ENCODE assay signal across 29 cellular contexts in the genomic region with DNA sequence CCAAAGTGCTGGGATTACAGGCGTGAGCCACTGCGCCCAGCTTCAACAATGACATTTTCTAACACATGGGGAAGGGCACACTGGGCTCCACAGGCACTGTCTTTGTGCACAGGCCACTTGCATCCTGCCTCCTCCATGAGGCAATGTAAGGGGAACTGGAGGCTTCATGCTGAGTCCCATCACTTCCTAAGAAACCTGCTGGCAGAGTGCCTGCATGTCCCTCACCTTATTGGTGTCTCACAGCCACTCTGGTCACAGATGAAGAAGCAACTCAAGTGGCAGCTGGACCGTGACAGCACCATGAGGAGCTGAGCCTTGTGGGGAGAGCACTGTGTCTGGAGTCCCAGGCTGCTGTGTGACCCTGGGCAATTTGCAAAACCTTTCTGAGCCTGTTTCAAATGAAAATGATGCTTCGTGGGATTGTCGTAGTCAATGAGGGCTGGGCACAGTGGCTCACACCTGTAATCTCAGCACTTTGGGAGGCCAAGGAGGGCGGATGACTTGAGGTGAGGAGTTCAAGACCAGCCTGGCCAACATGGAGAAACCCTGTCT. TPM values are rescaled to one million over a fixed set of nuclear protein-coding genes. Genes with fewer than 3 reads are reported as not detected.
DNase-seq lines count a peak whose midpoint lies in the region; ATAC-seq, FAIRE-seq and TF ChIP-seq lines count a peak whose summit lies in the region.
"Had no signal": no experiment of that assay in that cellular context is flagged by ENCODE, and none has a peak within 500 bp of the region (broad histone marks: within the 10 kb centered on the region; RNA-seq: fewer than 3 reads in every experiment).

No MANE protein-coding gene starts in this region.

- no peak for TF ChIP-seq EP300 in K562 (IDR thresholded peaks at IDR 0.05; ENCODE audit: low read length)

- no peak for TF ChIP-seq RAD21 in K562 (CRISPR knock-in tag; conservative IDR thresholded peaks at IDR 0.05 in 1 of 2, IDR thresholded peaks at IDR 0.05 in 1 of 2)

- no peak for FAIRE-seq in K562 (lab: Jason Lieb, UNC)
- FAIRE-seq: colon had no signal

- TF ChIP-seq POLR2A in K562 (conservative IDR thresholded peaks at IDR 0.05) = no peak

- no peaks in the 10 kb centered on the region for H3K79me2 ChIP-seq in K562 (ENCODE audit: control insufficient read depth, insufficient read depth, low read length)

- ATAC-seq in K562 (no peak), thoracic aorta (ENCODE audit: insufficient number of reproducible peaks, low FRiP score, low read depth) (no peak)
- ATAC-seq: activated CD4-positive, CD25-positive, alpha-beta regulatory T cell treated with anti-CD3 and anti-CD28 coated beads, Interleukin-2, amount 50 U/mL, for 24 hours; lower lobe of right lung; natural killer cell treated with Interleukin-12 subunit alpha and Interleukin-12 subunit beta and Interleukin-15 and Interleukin-18, amount 100 ng/mL, for 72 hours; Panc1 had no signal

- no peak overlapping the region for H3K27ac ChIP-seq in HEK293 (ENCODE audit: extremely low read depth, low read depth, low read length)
- no peak overlapping the region for H3K27ac ChIP-seq in K562 (ENCODE audit: extremely low read depth, low read depth, low read length)
- H3K27ac ChIP-seq in thoracic aorta = peak overlapping the region; percentile 91 to 95
- H3K27ac ChIP-seq: lower lobe of right lung had no signal

- H2AFZ ChIP-seq in K562 (ENCODE audit: low read depth, low read length) = no peak overlapping the region

- 67% methylated on average over 6 of the region's 6 CpGs for WGBS in K562 (ENCODE audit: insufficient coverage, low coverage, missing lambda C conversion rate)

- CTCF ChIA-PET in HEK293 (lab: Yijun Ruan, JAX) = interaction anchor here (1.0 to 5.0 kb wide), 4 partner anchors 57 to 138 kb away, joined by 4 to 32 read pairs (median 7); no protein-coding TSS in a partner anchor
- CTCF ChIA-PET in K562 (lab: Yijun Ruan, JAX; ENCODE audit: low intra/inter-chr PET ratio) = interaction anchor here (0.7 kb wide), 1 partner anchor 204 kb away, joined by 3 read pairs; no protein-coding TSS in a partner anchor

- H3K36me3 ChIP-seq in HEK293 (ENCODE audit: control insufficient read depth in 2 of 2, insufficient read depth in 1 of 2, low read length in 2 of 2) (peaks cover under 1 to 15% of the 10 kb centered on the region in 2 experiments; a peak in 1 of 3 replicates), K562 (ENCODE audit: control insufficient read depth, insufficient read depth, low read length) (peaks cover 10% of the 10 kb centered on the region; the same call in 2 of the 3 replicates), thoracic aorta (no peaks in the 10 kb centered on the region)
- H3K36me3 ChIP-seq: breast epithelium had no signal

- no peaks in the 10 kb centered on the region for H3K9me1 ChIP-seq in K562 (ENCODE audit: control insufficient read depth, insufficient read depth, low read length)

- H3K4me3 ChIP-seq in HEK293 (ENCODE audit: low read depth, low read length) (no peak overlapping the region), K562 (no peak overlapping the region), thoracic aorta (no peak overlapping the region)
- H3K4me3 ChIP-seq: breast epithelium, lower lobe of right lung, upper lobe of left lung had no signal

- in situ Hi-C loops in Caki2 (cut with HindIII; ENCODE audit: low pct_unique_long_range_greater_than_20kb, low sequenced_read_pairs) = no loop called here
- in situ Hi-C loops in K562 (cut with MboI) = no loop called here

- peak; percentile 63 for DNase-seq in Caki2 (ENCODE audit: low read depth)
- DNase-seq in K562 (ENCODE audit: extremely low read depth in 1 of 4, low spot score in 3 of 4) = no peak
- DNase-seq in thoracic aorta (ENCODE audit: low spot score) = no peak
- no peak for DNase-seq in SKM-1 treated with dmso at 0.1 percent for 144 hours (lab: John Stamatoyannopoulos, UW; ENCODE audit: unreplicated experiment)
- no peak for DNase-seq in stimulated activated CD4-positive, alpha-beta T cell treated with anti-CD3 and anti-CD28 coated beads, Interleukin-4, amount 100 ng/mL, for 4 hours
- DNase-seq in SHP77 treated with DMSO at 0.1 percent for 48 hours (lab: John Stamatoyannopoulos, UW) = no peak
- DNase-seq: activated CD4-positive, alpha-beta memory T cell treated with anti-CD3 and anti-CD28 coated beads for 36 hours; activated CD8-positive, alpha-beta memory T cell treated with anti-CD3 and anti-CD28 coated beads, Interleukin-2, amount 50 U/mL, for 4 hours; activated naive CD4-positive, alpha-beta T cell treated with anti-CD3 and anti-CD28 coated beads for 36 hours; amniotic stem cell; DMS 273 treated with DMSO at 0.1 percent for 48 hours; effector CD4-positive, alpha-beta T cell; Karpas-422; lower lobe of right lung; NCI-H1417 treated with DMSO at 0.1 percent for 48 hours; NCI-H446 treated with DMSO at 0.1 percent for 48 hours; retina; stimulated activated CD4-positive, alpha-beta T cell treated with anti-CD3 and anti-CD28 coated beads, Interleukin-2, amount 100 ng/mL, for 24 hours; upper lobe of left lung had no signal

- POLR2A ChIA-PET in HEK293 (lab: Yijun Ruan, JAX) (interaction anchor here (0.7 kb wide), 2 partner anchors 31 to 64 kb away, joined by 3 read pairs; a partner anchor contains a TSS), K562 (lab: Yijun Ruan, JAX) (no interaction called here)

- H3K4me2 ChIP-seq in K562 (ENCODE audit: insufficient read depth, low read length) = no peak overlapping the region

- no TSS peak for BruUV-seq in K562 (replicated peaks; lab: Mats Ljungman, UMichigan)

- H4K20me1 ChIP-seq in K562 (replicated peaks; ENCODE audit: control insufficient read depth, insufficient read depth, low read length) = no peaks in the 10 kb centered on the region

- peaks cover 6% of the 10 kb centered on the region; the same call in 1 of the 2 replicates for H3K4me1 ChIP-seq in HEK293 (ENCODE audit: control insufficient read depth, insufficient read depth, low read length)
- H3K4me1 ChIP-seq in K562 (replicated peaks in 1 of 2; ENCODE audit: control insufficient read depth in 2 of 2, insufficient read depth in 2 of 2, low read length in 2 of 2) = peaks cover 4 to 22% of the 10 kb centered on the region in 2 experiments; a peak in 3 of 5 replicates
- peaks cover 39 to 75% of the 10 kb centered on the region in 2 donors for H3K4me1 ChIP-seq in thoracic aorta (ENCODE audit: control insufficient read depth in 1 of 2, low read depth in 2 of 2)

- intact Hi-C loops in K562 (cut with micrococcal nuclease) = no loop called here

- H3K9ac ChIP-seq in K562 (ENCODE audit: insufficient read depth in 1 of 2, low read depth in 2 of 2, low read length in 2 of 2) = no peak overlapping the region

- no peaks in the 10 kb centered on the region for H3K9me3 ChIP-seq in HEK293 (ENCODE audit: control insufficient read depth, insufficient read depth, low read depth, low read length)
- no peaks in the 10 kb centered on the region for H3K9me3 ChIP-seq in K562 (replicated peaks; ENCODE audit: control insufficient read depth, insufficient read depth, low read depth, low read length)
- no peaks in the 10 kb centered on the region for H3K9me3 ChIP-seq in thoracic aorta
- H3K9me3 ChIP-seq: breast epithelium, lower lobe of right lung, upper lobe of left lung had no signal

- no peak for TF ChIP-seq CTCF in HEK293 (tag by site-specific recombination; IDR thresholded peaks at IDR 0.05)
- TF ChIP-seq CTCF in K562 (IDR thresholded peaks at IDR 0.05 in 2 of 3, conservative IDR thresholded peaks at IDR 0.05 in 1 of 3; ENCODE audit: insufficient read depth in 2 of 3, low read depth in 1 of 3, low read length in 3 of 3) = no peak
- no peak for TF ChIP-seq CTCF in thoracic aorta (IDR thresholded peaks at IDR 0.05)

- H3K27me3 ChIP-seq in K562 (ENCODE audit: control insufficient read depth in 2 of 2, insufficient read depth in 2 of 2, low read length in 2 of 2) = no peaks in the 10 kb centered on the region
- no peaks in the 10 kb centered on the region for H3K27me3 ChIP-seq in thoracic aorta (replicated peaks; ENCODE audit: insufficient read depth)
- H3K27me3 ChIP-seq: breast epithelium, upper lobe of left lung had no signal

RNA-seq across cellular contexts. Expression of a gene that starts 19.5 kb away (rescaled TPM):
- total RNA-seq in Caki2 (2014; rRNA removed; shearing (Covaris generic); ENCODE audit: low replicate concordance) = 29.7 and 44.3 TPM in 2 replicates
- total RNA-seq in K562 (2011; cell fraction: chromatin; rRNA removed; ENCODE audit: low replicate concordance) = 24.0 and 50.0 TPM in 2 replicates
- 13.9 and 14.3 TPM in 2 replicates for total RNA-seq in K562 (2011; cell fraction: nucleolus; rRNA removed)
- total RNA-seq in K562 (2011; cell fraction: nucleoplasm; rRNA removed) = 27.6 and 36.9 TPM in 2 replicates
- total RNA-seq in K562 (2014; rRNA removed) (16.6 and 17.8 TPM in 2 replicates), K562 (2014; rRNA removed; fragmentation: Illumina TruSeq; extraction: Trizol) (28.1 and 30.5 TPM in 2 replicates), K562 (2015; rRNA removed; fragmentation: Illumina TruSeq; extraction: Trizol) (26.8 and 27.7 TPM in 2 replicates), K562 (2021) (26.1 and 28.3 TPM in 2 replicates), thoracic aorta (10 to 100 TPM; 38.6 to 61.9 TPM)
- polyA plus RNA-seq in K562 (2011; rRNA removed) (23.6 and 28.4 TPM in 2 replicates), K562 (2014; fragmentation: Illumina TruSeq; extraction: Trizol) (26.1 and 28.9 TPM in 2 replicates), K562 (2014; fragmentation: Nextera tagmentation; extraction: Ambion mirVana) (1 to 10 TPM; 9.0 to 9.9 TPM), K562 (2014; rRNA removed) (17.5 and 19.4 TPM in 2 replicates)
- 13.4 and 17.8 TPM in 2 replicates for polyA plus RNA-seq in K562 (2011; cell fraction: cytosol; rRNA removed)
- 10.6 and 11.2 TPM in 2 replicates for polyA plus RNA-seq in K562 (2011; cell fraction: nucleus; rRNA removed)
- 12.6 and 15.6 TPM in 2 replicates for polyA plus RNA-seq in K562 (2012)
- 32.0 and 35.6 TPM in 2 replicates for polyA minus RNA-seq in K562 (2011; rRNA and poly(A)+ RNA removed)
- polyA minus RNA-seq in K562 (2011; cell fraction: cytosol; rRNA and poly(A)+ RNA removed) = 15.3 and 15.5 TPM in 2 replicates
- 8.6 and 9.3 TPM in 2 replicates for polyA minus RNA-seq in K562 (2011; cell fraction: nucleus; rRNA and poly(A)+ RNA removed)

RNA-seq across cellular contexts. Expression of a gene that starts 31.2 kb away (rescaled TPM):
- 9.2 and 26.6 TPM in 2 replicates for total RNA-seq in Caki2 (2014; rRNA removed; shearing (Covaris generic); ENCODE audit: low replicate concordance)
- 92.6 and 423 TPM in 2 replicates for total RNA-seq in K562 (2011; cell fraction: chromatin; rRNA removed; ENCODE audit: low replicate concordance)
- total RNA-seq in K562 (2011; cell fraction: nucleolus; rRNA removed) = 72.9 and 85.9 TPM in 2 replicates
- total RNA-seq in K562 (2011; cell fraction: nucleoplasm; rRNA removed) = 129 and 178 TPM in 2 replicates
- total RNA-seq in K562 (2014; rRNA removed) (86.0 and 109 TPM in 2 replicates), K562 (2014; rRNA removed; fragmentation: Illumina TruSeq; extraction: Trizol) (108 and 126 TPM in 2 replicates), K562 (2015; rRNA removed; fragmentation: Illumina TruSeq; extraction: Trizol) (116 and 127 TPM in 2 replicates), K562 (2021) (120 and 134 TPM in 2 replicates), thoracic aorta (100 to 1,000 TPM in 1 of 2 donors, 10 to 100 TPM in 1; 60.8 to 136 TPM)
- polyA plus RNA-seq in K562 (2011; rRNA removed) (171 and 189 TPM in 2 replicates), K562 (2014; fragmentation: Illumina TruSeq; extraction: Trizol) (176 and 206 TPM in 2 replicates), K562 (2014; fragmentation: Nextera tagmentation; extraction: Ambion mirVana) (10 to 100 TPM; 80.8 to 97.7 TPM), K562 (2014; rRNA removed) (207 and 284 TPM in 2 replicates)
- 61.7 and 71.2 TPM in 2 replicates for polyA plus RNA-seq in K562 (2011; cell fraction: cytosol; rRNA removed)
- 529 and 662 TPM in 2 replicates for polyA plus RNA-seq in K562 (2011; cell fraction: nucleus; rRNA removed)
- polyA plus RNA-seq in K562 (2012) = 127 TPM in 2 replicates
- polyA minus RNA-seq in K562 (2011; rRNA and poly(A)+ RNA removed) = 41.1 and 55.4 TPM in 2 replicates
- polyA minus RNA-seq in K562 (2011; cell fraction: cytosol; rRNA and poly(A)+ RNA removed) = 18.6 and 19.8 TPM in 2 replicates
- polyA minus RNA-seq in K562 (2011; cell fraction: nucleus; rRNA and poly(A)+ RNA removed) = 160 and 256 TPM in 2 replicates

RNA-seq across cellular contexts. Expression of a gene that starts 53.6 kb away (rescaled TPM):
- total RNA-seq in Caki2 (2014; rRNA removed; shearing (Covaris generic); ENCODE audit: low replicate concordance) = 67.8 and 69.9 TPM in 2 replicates
- total RNA-seq in K562 (2011; cell fraction: chromatin; rRNA removed; ENCODE audit: low replicate concordance) = 2.3 and 7.3 TPM in 2 replicates
- total RNA-seq in K562 (2011; cell fraction: nucleolus; rRNA removed) = 3.3 and 3.7 TPM in 2 replicates
- total RNA-seq in K562 (2011; cell fraction: nucleoplasm; rRNA removed) = 2.0 and 2.1 TPM in 2 replicates
- total RNA-seq in K562 (2014; rRNA removed) (not detected in 2 replicates), K562 (2014; rRNA removed; fragmentation: Illumina TruSeq; extraction: Trizol) (not detected in 2 replicates), K562 (2015; rRNA removed; fragmentation: Illumina TruSeq; extraction: Trizol) (not detected in 2 replicates), K562 (2021) (0.34 and 1.6 TPM in 2 replicates), thoracic aorta (100 to 1,000 TPM in 1 of 2 donors, 10 to 100 TPM in 1; 72.7 to 143 TPM)
- polyA plus RNA-seq in K562 (2011; rRNA removed) (0.78 and 0.93 TPM in 2 replicates), K562 (2014; fragmentation: Illumina TruSeq; extraction: Trizol) (not detected in 2 replicates), K562 (2014; fragmentation: Nextera tagmentation; extraction: Ambion mirVana) (under 1 TPM in 1 of 2 experiments, not detected in 1; 0.03 TPM), K562 (2014; rRNA removed) (0.07 TPM in 1 of 2 replicates, not detected in the other)
- 0.27 and 0.51 TPM in 2 replicates for polyA plus RNA-seq in K562 (2011; cell fraction: cytosol; rRNA removed)
- 2.6 and 6.0 TPM in 2 replicates for polyA plus RNA-seq in K562 (2011; cell fraction: nucleus; rRNA removed)
- 0.31 and 0.44 TPM in 2 replicates for polyA plus RNA-seq in K562 (2012)
- 0.35 and 0.45 TPM in 2 replicates for polyA minus RNA-seq in K562 (2011; rRNA and poly(A)+ RNA removed)
- 1.4 and 2.1 TPM in 2 replicates for polyA minus RNA-seq in K562 (2011; cell fraction: cytosol; rRNA and poly(A)+ RNA removed)
- polyA minus RNA-seq in K562 (2011; cell fraction: nucleus; rRNA and poly(A)+ RNA removed) = 1.4 and 2.3 TPM in 2 replicates
- total RNA-seq: activated CD4-positive, alpha-beta memory T cell treated with anti-CD3 and anti-CD28 coated beads for 36 hours; activated naive CD4-positive, alpha-beta T cell treated with anti-CD3 and anti-CD28 coated beads for 36 hours; activated T-helper 1 cell treated with anti-CD3 and anti-CD28 coated beads, Interleukin-12 subunit alpha, Interleukin-12 subunit beta, Interleukin-2, Interleukin-4 antibody, amounts not matched to agents 30 ng/mL and 10 ng/mL and 1 ng/mL, durations not matched to agents 14 hours and 24 hours and 36 hours; G401; natural killer cell treated with Interleukin-12 subunit alpha and Interleukin-12 subunit beta and Interleukin-15 and Interleukin-18, amount 100 ng/mL, for 72 hours; SK-MEL-5; T-helper 1 cell treated with Interleukin-12 subunit alpha and Interleukin-12 subunit beta and Interleukin-4 antibody, amounts not matched to agents 30 ng/mL and 1 ng/mL, for 36 hours had no signal

Comparison
In these comparisons a context has a peak if more than half of its experiments do, and no peak if none do; other contexts are left out.
1. H3K27ac ChIP-seq: peak in thoracic aorta (2 of 2); none in HEK293 (single experiment) and K562 (single experiment).